Comparison of ENCODE assay signal across 1 cellular context in the genomic region with DNA sequence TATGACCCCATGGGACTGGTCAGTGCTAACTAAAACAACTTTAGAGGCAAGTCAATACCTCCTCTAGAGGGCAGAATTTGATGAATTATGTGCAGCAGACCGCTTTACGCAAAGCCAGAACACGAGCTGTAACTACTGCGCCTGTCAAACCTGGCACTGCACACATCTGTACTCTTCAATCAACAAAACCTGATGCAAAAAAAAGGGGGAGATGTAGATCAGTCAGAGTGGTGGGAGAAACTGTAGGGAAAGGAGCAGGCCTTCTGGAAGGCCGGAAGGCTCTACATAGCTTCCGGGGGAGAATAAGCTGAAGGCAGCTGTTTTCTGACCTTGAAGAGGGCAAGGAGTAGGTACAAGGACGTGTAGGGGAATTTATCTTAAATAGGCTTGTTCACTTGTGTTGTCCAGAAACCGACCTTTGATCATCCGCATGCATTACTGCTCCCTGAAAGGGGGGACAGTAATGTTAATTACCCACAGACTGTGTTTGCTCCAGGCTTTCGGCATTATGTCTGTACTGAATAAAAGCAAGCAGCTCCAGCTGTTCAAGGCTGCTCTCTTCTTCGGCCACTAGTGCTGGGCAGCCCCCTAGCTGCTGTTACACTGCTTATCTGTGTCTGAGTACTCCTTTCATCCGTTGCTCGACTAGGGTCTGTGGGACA.
TF ChIP-seq lines count a peak whose summit lies in the region.

No MANE protein-coding gene starts in this region.

TF ChIP-seq in HepG2, 621 proteins besides CTCF, POLR2A, EP300 and RAD21 (continued from another document and continues in another):
- TF ChIP-seq, protein P1, sequence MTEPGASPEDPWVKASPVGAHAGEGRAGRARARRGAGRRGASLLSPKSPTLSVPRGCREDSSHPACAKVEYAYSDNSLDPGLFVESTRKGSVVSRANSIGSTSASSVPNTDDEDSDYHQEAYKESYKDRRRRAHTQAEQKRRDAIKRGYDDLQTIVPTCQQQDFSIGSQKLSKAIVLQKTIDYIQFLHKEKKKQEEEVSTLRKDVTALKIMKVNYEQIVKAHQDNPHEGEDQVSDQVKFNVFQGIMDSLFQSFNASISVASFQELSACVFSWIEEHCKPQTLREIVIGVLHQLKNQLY (CRISPR knock-in tag; IDR thresholded peaks at IDR 0.05) = peak; percentile 22; the same call in 1 of the 2 replicates
- TF ChIP-seq, protein P2, sequence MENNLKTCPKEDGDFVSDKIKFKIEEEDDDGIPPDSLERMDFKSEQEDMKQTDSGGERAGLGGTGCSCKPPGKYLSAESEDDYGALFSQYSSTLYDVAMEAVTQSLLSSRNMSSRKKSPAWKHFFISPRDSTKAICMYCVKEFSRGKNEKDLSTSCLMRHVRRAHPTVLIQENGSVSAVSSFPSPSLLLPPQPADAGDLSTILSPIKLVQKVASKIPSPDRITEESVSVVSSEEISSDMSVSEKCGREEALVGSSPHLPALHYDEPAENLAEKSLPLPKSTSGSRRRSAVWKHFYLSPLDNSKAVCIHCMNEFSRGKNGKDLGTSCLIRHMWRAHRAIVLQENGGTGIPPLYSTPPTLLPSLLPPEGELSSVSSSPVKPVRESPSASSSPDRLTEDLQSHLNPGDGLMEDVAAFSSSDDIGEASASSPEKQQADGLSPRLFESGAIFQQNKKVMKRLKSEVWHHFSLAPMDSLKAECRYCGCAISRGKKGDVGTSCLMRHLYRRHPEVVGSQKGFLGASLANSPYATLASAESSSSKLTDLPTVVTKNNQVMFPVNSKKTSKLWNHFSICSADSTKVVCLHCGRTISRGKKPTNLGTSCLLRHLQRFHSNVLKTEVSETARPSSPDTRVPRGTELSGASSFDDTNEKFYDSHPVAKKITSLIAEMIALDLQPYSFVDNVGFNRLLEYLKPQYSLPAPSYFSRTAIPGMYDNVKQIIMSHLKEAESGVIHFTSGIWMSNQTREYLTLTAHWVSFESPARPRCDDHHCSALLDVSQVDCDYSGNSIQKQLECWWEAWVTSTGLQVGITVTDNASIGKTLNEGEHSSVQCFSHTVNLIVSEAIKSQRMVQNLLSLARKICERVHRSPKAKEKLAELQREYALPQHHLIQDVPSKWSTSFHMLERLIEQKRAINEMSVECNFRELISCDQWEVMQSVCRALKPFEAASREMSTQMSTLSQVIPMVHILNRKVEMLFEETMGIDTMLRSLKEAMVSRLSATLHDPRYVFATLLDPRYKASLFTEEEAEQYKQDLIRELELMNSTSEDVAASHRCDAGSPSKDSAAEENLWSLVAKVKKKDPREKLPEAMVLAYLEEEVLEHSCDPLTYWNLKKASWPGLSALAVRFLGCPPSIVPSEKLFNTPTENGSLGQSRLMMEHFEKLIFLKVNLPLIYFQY (CRISPR knock-in tag; IDR thresholded peaks at IDR 0.05; ENCODE audit: borderline replicate concordance) = no peak
- TF ChIP-seq FOXO1 (CRISPR knock-in tag; IDR thresholded peaks at IDR 0.05) (peak; percentile 49), ZBTB7B (CRISPR knock-in tag; IDR thresholded peaks at IDR 0.05) (peak; percentile 65; the same call in 1 of the 2 replicates), SPEN (CRISPR knock-in tag; IDR thresholded peaks at IDR 0.05; ENCODE audit: low read depth) (no peak), ZNF264 (CRISPR knock-in tag; IDR thresholded peaks at IDR 0.05) (no peak), ZNF431 (CRISPR knock-in tag; IDR thresholded peaks at IDR 0.05; ENCODE audit: borderline replicate concordance, low read depth) (peak; percentile 46; the same call in 1 of the 2 replicates), MEIS1 (CRISPR knock-in tag; IDR thresholded peaks at IDR 0.05; ENCODE audit: borderline replicate concordance) (no peak), SNAI1 (CRISPR knock-in tag; IDR thresholded peaks at IDR 0.05; ENCODE audit: borderline replicate concordance) (no peak), ZNF256 (CRISPR knock-in tag; conservative IDR thresholded peaks at IDR 0.05) (0 out of 2 replicates have a peak, but pooled peaks have one; percentile 39), TARDBP (CRISPR knock-in tag; IDR thresholded peaks at IDR 0.05) (peak; percentile 52; the same call in 1 of the 2 replicates), POLR2AphosphoS5 (IDR thresholded peaks at IDR 0.05; ENCODE audit: low read depth, low read length) (no peak), TEAD3 (CRISPR knock-in tag; optimal IDR thresholded peaks at IDR 0.05; ENCODE audit: borderline replicate concordance) (peak; percentile 22), ZFP36 (IDR thresholded peaks at IDR 0.05; ENCODE audit: borderline replicate concordance, low read depth, low read length, partially characterized antibody) (no peak), CBX1 (IDR thresholded peaks at IDR 0.05; ENCODE audit: low read depth) (peak; percentile 44), PPARG (CRISPR knock-in tag; conservative IDR thresholded peaks at IDR 0.05) (no peak), ZNF672 (CRISPR knock-in tag; IDR thresholded peaks at IDR 0.05) (no peak), REPIN1 (CRISPR knock-in tag; IDR thresholded peaks at IDR 0.05; ENCODE audit: borderline replicate concordance, low read depth) (peak; percentile 39; the same call in 1 of the 2 replicates), ZNF761 (CRISPR knock-in tag; conservative IDR thresholded peaks at IDR 0.05) (no peak), MIER3 (CRISPR knock-in tag; IDR thresholded peaks at IDR 0.05; ENCODE audit: borderline replicate concordance) (peak; percentile 46; the same call in 1 of the 2 replicates)
- TF ChIP-seq, protein P3, sequence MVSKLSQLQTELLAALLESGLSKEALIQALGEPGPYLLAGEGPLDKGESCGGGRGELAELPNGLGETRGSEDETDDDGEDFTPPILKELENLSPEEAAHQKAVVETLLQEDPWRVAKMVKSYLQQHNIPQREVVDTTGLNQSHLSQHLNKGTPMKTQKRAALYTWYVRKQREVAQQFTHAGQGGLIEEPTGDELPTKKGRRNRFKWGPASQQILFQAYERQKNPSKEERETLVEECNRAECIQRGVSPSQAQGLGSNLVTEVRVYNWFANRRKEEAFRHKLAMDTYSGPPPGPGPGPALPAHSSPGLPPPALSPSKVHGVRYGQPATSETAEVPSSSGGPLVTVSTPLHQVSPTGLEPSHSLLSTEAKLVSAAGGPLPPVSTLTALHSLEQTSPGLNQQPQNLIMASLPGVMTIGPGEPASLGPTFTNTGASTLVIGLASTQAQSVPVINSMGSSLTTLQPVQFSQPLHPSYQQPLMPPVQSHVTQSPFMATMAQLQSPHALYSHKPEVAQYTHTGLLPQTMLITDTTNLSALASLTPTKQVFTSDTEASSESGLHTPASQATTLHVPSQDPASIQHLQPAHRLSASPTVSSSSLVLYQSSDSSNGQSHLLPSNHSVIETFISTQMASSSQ (IDR thresholded peaks at IDR 0.05; ENCODE audit: low read depth) = peak; percentile 52; the same call in 1 of the 2 replicates
- TF ChIP-seq, protein P3 (CRISPR knock-in tag; IDR thresholded peaks at IDR 0.05; ENCODE audit: borderline replicate concordance) = no peak
- TF ChIP-seq, protein P4, sequence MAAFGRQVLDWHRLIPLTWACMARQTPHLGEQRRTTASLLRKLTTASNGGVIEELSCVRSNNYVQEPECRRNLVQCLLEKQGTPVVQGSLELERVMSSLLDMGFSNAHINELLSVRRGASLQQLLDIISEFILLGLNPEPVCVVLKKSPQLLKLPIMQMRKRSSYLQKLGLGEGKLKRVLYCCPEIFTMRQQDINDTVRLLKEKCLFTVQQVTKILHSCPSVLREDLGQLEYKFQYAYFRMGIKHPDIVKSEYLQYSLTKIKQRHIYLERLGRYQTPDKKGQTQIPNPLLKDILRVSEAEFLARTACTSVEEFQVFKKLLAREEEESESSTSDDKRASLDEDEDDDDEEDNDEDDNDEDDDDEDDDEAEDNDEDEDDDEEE (CRISPR knock-in tag; IDR thresholded peaks at IDR 0.05) = no peak
- TF ChIP-seq, protein P5, sequence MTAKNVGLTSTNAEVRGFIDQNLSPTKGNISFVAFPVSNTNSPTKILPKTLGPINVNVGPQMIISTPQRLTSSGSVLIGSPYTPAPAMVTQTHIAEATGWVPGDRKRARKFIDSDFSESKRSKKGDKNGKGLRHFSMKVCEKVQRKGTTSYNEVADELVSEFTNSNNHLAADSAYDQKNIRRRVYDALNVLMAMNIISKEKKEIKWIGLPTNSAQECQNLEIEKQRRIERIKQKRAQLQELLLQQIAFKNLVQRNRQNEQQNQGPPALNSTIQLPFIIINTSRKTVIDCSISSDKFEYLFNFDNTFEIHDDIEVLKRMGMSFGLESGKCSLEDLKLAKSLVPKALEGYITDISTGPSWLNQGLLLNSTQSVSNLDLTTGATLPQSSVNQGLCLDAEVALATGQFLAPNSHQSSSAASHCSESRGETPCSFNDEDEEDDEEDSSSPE (CRISPR knock-in tag; IDR thresholded peaks at IDR 0.05) = no peak
- TF ChIP-seq, protein P6, sequence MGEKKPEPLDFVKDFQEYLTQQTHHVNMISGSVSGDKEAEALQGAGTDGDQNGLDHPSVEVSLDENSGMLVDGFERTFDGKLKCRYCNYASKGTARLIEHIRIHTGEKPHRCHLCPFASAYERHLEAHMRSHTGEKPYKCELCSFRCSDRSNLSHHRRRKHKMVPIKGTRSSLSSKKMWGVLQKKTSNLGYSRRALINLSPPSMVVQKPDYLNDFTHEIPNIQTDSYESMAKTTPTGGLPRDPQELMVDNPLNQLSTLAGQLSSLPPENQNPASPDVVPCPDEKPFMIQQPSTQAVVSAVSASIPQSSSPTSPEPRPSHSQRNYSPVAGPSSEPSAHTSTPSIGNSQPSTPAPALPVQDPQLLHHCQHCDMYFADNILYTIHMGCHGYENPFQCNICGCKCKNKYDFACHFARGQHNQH (CRISPR knock-in tag; IDR thresholded peaks at IDR 0.05) = no peak
- TF ChIP-seq, protein P7, sequence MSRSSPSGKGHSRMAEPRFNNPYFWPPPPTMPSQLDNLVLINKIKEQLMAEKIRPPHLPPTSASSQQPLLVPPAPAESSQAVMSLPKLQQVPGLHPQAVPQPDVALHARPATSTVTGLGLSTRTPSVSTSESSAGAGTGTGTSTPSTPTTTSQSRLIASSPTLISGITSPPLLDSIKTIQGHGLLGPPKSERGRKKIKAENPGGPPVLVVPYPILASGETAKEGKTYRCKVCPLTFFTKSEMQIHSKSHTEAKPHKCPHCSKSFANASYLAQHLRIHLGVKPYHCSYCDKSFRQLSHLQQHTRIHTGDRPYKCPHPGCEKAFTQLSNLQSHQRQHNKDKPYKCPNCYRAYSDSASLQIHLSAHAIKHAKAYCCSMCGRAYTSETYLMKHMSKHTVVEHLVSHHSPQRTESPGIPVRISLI (CRISPR knock-in tag; IDR thresholded peaks at IDR 0.05; ENCODE audit: borderline replicate concordance) = peak; percentile 46; the same call in 1 of the 2 replicates
- TF ChIP-seq, protein P8, sequence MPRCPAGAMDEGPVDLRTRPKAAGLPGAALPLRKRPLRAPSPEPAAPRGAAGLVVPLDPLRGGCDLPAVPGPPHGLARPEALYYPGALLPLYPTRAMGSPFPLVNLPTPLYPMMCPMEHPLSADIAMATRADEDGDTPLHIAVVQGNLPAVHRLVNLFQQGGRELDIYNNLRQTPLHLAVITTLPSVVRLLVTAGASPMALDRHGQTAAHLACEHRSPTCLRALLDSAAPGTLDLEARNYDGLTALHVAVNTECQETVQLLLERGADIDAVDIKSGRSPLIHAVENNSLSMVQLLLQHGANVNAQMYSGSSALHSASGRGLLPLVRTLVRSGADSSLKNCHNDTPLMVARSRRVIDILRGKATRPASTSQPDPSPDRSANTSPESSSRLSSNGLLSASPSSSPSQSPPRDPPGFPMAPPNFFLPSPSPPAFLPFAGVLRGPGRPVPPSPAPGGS (CRISPR knock-in tag; IDR thresholded peaks at IDR 0.05) = no peak
- TF ChIP-seq, protein P9, sequence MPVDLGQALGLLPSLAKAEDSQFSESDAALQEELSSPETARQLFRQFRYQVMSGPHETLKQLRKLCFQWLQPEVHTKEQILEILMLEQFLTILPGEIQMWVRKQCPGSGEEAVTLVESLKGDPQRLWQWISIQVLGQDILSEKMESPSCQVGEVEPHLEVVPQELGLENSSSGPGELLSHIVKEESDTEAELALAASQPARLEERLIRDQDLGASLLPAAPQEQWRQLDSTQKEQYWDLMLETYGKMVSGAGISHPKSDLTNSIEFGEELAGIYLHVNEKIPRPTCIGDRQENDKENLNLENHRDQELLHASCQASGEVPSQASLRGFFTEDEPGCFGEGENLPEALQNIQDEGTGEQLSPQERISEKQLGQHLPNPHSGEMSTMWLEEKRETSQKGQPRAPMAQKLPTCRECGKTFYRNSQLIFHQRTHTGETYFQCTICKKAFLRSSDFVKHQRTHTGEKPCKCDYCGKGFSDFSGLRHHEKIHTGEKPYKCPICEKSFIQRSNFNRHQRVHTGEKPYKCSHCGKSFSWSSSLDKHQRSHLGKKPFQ (CRISPR knock-in tag; IDR thresholded peaks at IDR 0.05; ENCODE audit: insufficient replicate concordance) = no peak
- TF ChIP-seq, protein P10, sequence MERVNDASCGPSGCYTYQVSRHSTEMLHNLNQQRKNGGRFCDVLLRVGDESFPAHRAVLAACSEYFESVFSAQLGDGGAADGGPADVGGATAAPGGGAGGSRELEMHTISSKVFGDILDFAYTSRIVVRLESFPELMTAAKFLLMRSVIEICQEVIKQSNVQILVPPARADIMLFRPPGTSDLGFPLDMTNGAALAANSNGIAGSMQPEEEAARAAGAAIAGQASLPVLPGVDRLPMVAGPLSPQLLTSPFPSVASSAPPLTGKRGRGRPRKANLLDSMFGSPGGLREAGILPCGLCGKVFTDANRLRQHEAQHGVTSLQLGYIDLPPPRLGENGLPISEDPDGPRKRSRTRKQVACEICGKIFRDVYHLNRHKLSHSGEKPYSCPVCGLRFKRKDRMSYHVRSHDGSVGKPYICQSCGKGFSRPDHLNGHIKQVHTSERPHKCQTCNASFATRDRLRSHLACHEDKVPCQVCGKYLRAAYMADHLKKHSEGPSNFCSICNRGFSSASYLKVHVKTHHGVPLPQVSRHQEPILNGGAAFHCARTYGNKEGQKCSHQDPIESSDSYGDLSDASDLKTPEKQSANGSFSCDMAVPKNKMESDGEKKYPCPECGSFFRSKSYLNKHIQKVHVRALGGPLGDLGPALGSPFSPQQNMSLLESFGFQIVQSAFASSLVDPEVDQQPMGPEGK (CRISPR knock-in tag; IDR thresholded peaks at IDR 0.05) = 0 out of 2 replicates have a peak, but pooled peaks have one; percentile 12
- TF ChIP-seq, protein P11, sequence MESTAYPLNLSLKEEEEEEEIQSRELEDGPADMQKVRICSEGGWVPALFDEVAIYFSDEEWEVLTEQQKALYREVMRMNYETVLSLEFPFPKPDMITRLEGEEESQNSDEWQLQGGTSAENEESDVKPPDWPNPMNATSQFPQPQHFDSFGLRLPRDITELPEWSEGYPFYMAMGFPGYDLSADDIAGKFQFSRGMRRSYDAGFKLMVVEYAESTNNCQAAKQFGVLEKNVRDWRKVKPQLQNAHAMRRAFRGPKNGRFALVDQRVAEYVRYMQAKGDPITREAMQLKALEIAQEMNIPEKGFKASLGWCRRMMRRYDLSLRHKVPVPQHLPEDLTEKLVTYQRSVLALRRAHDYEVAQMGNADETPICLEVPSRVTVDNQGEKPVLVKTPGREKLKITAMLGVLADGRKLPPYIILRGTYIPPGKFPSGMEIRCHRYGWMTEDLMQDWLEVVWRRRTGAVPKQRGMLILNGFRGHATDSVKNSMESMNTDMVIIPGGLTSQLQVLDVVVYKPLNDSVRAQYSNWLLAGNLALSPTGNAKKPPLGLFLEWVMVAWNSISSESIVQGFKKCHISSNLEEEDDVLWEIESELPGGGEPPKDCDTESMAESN (CRISPR knock-in tag; conservative IDR thresholded peaks at IDR 0.05) = peak; percentile 54; the same call in 1 of the 2 replicates
